In the genomic region with DNA sequence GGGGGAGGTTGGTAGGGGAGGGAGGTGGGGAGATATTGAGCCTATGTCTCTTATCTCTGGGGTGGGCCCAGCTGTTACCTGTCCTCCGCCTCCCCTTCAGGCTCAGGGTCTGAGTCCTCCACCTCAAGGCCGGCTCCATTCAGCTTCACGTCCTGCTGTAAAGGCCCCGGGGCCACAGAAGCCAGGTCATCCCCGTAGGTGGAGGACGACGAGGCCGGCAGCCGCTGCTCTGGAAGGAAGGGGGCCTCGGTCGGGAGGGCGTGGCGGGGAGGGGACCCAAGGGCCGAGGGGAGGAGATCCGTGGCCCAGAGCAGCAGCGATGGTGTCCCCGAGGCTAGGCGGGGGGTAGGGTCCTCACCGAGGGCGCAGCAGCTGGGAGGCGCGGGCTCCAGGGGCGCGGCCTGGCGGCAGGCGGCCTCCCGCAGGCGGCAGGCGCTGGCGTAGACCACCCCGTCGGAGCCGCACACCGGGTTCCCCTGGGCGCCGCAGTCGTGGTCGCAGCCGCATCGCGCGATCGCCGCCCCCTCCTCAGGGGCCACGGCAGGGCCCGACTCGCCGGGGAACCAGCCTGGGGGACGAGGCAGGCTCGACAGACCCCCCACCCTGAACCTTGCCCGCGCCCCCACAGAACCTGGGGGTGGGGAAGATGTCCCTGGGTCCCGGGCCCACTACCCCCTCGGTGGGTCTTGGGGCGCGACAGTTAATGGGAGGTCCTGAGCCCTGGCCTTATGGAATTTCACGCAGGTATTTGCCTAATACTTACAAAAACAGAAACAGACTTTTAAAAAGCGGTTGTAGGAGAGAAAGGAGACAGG, we compare ENCODE assay signal across 8 cellular contexts. TPM values are rescaled to one million over a fixed set of nuclear protein-coding genes. Genes with fewer than 3 reads are reported as not detected.
DNase-seq lines count a peak whose midpoint lies in the region; ATAC-seq and TF ChIP-seq lines count a peak whose summit lies in the region.

No MANE protein-coding gene starts in this region.

- POLR2A ChIA-PET in CD4-positive, alpha-beta memory T cell (lab: Charles Lee; ENCODE audit: partially characterized antibody): interaction anchor here (0.5 kb wide), 1 partner anchor 338 kb away, joined by 3 read pairs; no protein-coding TSS in a partner anchor

- peaks cover 0 to 8% (median 0%) of the 10 kb centered on the region in 8 donors for H3K9me3 Mint-ChIP-seq in CD4-positive, alpha-beta memory T cell

- peak overlapping the region in 5 of 7 donors; percentile 46 to 84 (median 69) for H3K27ac Mint-ChIP-seq in CD4-positive, alpha-beta memory T cell

- H3K4me1 Mint-ChIP-seq in CD4-positive, alpha-beta memory T cell: peaks cover 10 to 40% (median 23%) of the 10 kb centered on the region in 4 donors

- no peak for DNase-seq in CD4-positive, alpha-beta memory T cell
- DNase-seq in astrocyte of the cerebellum (ENCODE audit: low read depth) (no peak), lower leg skin (ENCODE audit: low spot score in 2 of 2) (no peak), uterus (no peak), HAP-1 (ENCODE audit: low spot score in 2 of 2) (no peak), DMS 273 treated with DMSO at 0.1 percent for 48 hours (lab: John Stamatoyannopoulos, UW) (no peak), AG08396 (ENCODE audit: low spot score) (no peak)

- no peak for TF ChIP-seq CTCF in astrocyte of the cerebellum (IDR thresholded peaks at IDR 0.05; ENCODE audit: low read depth, low read length, missing control alignments)
- TF ChIP-seq CTCF in lower leg skin (IDR thresholded peaks at IDR 0.05): no peak
- no peak for TF ChIP-seq CTCF in uterus (IDR thresholded peaks at IDR 0.05)

- intact Hi-C loops in CD4-positive, alpha-beta memory T cell (cut with micrococcal nuclease): loop anchor here (2.0 to 5.0 kb wide), 2 partner anchors 106 to 124 kb away; no protein-coding TSS in a partner anchor
- intact Hi-C loops in lower leg skin (cut with DNase I; ENCODE audit: low total_unique reads) (no loop called here), uterus (cut with DNase I; ENCODE audit: low total_unique reads) (no loop called here)

- TF ChIP-seq POLR2A in lower leg skin (IDR thresholded peaks at IDR 0.05): no peak
- peak in 1 of 2 donors; percentile 47 for TF ChIP-seq POLR2A in uterus (IDR thresholded peaks at IDR 0.05)

- peak overlapping the region in 1 of 2 donors; percentile 28 for H3K4me3 ChIP-seq in CD4-positive, alpha-beta memory T cell (ENCODE audit: low read length in 2 of 2)
- H3K4me3 ChIP-seq in astrocyte of the cerebellum (ENCODE audit: low read depth, low read length) (peak overlapping the region; percentile 40), lower leg skin (ENCODE audit: low read depth, poor library complexity, severe bottlenecking) (peak overlapping the region; percentile 54), uterus (peak overlapping the region; percentile 48 to 54), HAP-1 (no peak overlapping the region)

- CTCF ChIA-PET in CD4-positive, alpha-beta memory T cell (lab: Charles Lee; ENCODE audit: partially characterized antibody): no interaction called here

- peaks cover 20% of the 10 kb centered on the region for H3K4me1 ChIP-seq in CD4-positive, alpha-beta memory T cell (ENCODE audit: insufficient read depth, low read length)
- H3K4me1 ChIP-seq in uterus (peaks cover 0 to 7% of the 10 kb centered on the region in 2 donors), HAP-1 (no peaks in the 10 kb centered on the region)

- H3K9me3 ChIP-seq in CD4-positive, alpha-beta memory T cell (ENCODE audit: control insufficient read depth in 1 of 2, low read length in 2 of 2): no peaks in the 10 kb centered on the region
- H3K9me3 ChIP-seq in uterus (no peaks in the 10 kb centered on the region), HAP-1 (no peaks in the 10 kb centered on the region)

- peaks cover 7% of the 10 kb centered on the region in 2 donors for H3K27me3 Mint-ChIP-seq in CD4-positive, alpha-beta memory T cell

- peak; percentile 3 for ATAC-seq in HG02884 (IDR thresholded peaks at IDR 0.05; ENCODE audit: unreplicated experiment)

- in situ Hi-C loops in astrocyte of the cerebellum (cut with HindIII; ENCODE audit: low sequenced_read_pairs): no loop called here
- in situ Hi-C loops in HAP-1 (cut with MboI; ENCODE audit: low sequenced_read_pairs): no loop called here

- H3K27me3 ChIP-seq in CD4-positive, alpha-beta memory T cell (ENCODE audit: insufficient read depth, low read length): no peaks in the 10 kb centered on the region
- H3K27me3 ChIP-seq in uterus: no peaks in the 10 kb centered on the region
- no peaks in the 10 kb centered on the region for H3K27me3 ChIP-seq in HAP-1 (ENCODE audit: low read depth)

- 2 to 4% methylated on average over 19 to 43 of the region's 58 CpGs for WGBS in lower leg skin, 2 donors

- H3K36me3 ChIP-seq in CD4-positive, alpha-beta memory T cell (ENCODE audit: insufficient read depth, low read length): no peaks in the 10 kb centered on the region
- H3K36me3 ChIP-seq in uterus (no peaks in the 10 kb centered on the region), HAP-1 (replicated peaks) (no peaks in the 10 kb centered on the region)

- H3K4me3 Mint-ChIP-seq in CD4-positive, alpha-beta memory T cell: peak overlapping the region; percentile 48 to 83 (median 76)

- H3K36me3 Mint-ChIP-seq in CD4-positive, alpha-beta memory T cell: no peaks in the 10 kb centered on the region

- H3K27ac ChIP-seq in CD4-positive, alpha-beta memory T cell (ENCODE audit: low read depth, low read length): no peak overlapping the region
- H3K27ac ChIP-seq in uterus: peak overlapping the region; percentile 73 to 83

RNA-seq across cellular contexts. Expression of a gene that starts 7.5 kb away (rescaled TPM):
- total RNA-seq in CD4-positive, alpha-beta memory T cell: not detected
- not detected for polyA plus RNA-seq in CD4-positive, alpha-beta memory T cell
- total RNA-seq in lower leg skin (10 to 100 TPM in 1 of 4 donors, 1 to 10 TPM in 3; 3.7 to 11.0 (median 5.6) TPM), uterus (10 to 100 TPM in 1 of 4 donors, 1 to 10 TPM in 2, under 1 TPM in 1; 0.07 to 20.0 (median 6.3) TPM)
